Comparison of ENCODE assay signal across 1 cellular context in the genomic region with DNA sequence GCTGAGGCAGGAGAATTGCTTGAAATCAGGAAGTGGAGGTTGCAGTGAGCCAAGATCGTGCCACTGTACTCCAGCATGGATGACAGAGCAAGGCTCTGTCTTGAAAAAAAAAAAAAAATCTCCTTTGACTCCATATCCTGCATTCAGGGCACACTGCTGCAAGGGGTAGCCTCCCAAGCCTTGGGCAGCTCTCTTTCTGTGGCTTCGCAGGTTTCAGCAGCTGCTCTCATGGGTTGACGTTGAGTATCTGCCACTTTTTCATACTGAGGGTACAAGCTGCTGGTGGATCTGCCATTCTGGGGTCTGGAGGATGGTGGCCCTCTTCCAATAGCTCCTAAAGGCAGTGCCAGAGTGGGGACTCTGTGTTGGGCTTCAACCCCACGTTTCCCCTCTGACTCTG.
TF ChIP-seq lines count a peak whose summit lies in the region.

No MANE protein-coding gene starts in this region.

TF ChIP-seq in H1, 55 proteins besides CTCF, POLR2A, EP300 and RAD21:
- TF ChIP-seq RBBP5 (IDR thresholded peaks at IDR 0.05; ENCODE audit: borderline replicate concordance, low read depth, low read length), result no peak
- no peak for TF ChIP-seq ASH2L (IDR thresholded peaks at IDR 0.05; ENCODE audit: low read length)
- TF ChIP-seq NANOG (IDR thresholded peaks at IDR 0.05; ENCODE audit: insufficient read depth, low read depth, low read length, poor library complexity, severe bottlenecking), result no peak
- TF ChIP-seq SP2 (IDR thresholded peaks at IDR 0.05; ENCODE audit: low read length), result no peak
- TF ChIP-seq EZH2 (IDR thresholded peaks at IDR 0.05; ENCODE audit: low read depth, low read length, severe bottlenecking), result no peak
- no peak for TF ChIP-seq POU5F1 (IDR thresholded peaks at IDR 0.05; ENCODE audit: low read depth, low read length)
- TF ChIP-seq GABPA (IDR thresholded peaks at IDR 0.05; ENCODE audit: borderline replicate concordance, insufficient read depth, low read length), result no peak
- no peak for TF ChIP-seq RXRA (IDR thresholded peaks at IDR 0.05; ENCODE audit: insufficient read depth, low read depth, low read length)
